Comparison of ENCODE assay signal across 22 cellular contexts in genomic region chrX:110723844-110724243, GRCh38.
DNase-seq lines count a peak whose midpoint lies in the region; FAIRE-seq and TF ChIP-seq lines count a peak whose summit lies in the region.
"Had no signal": no experiment of that assay in that cellular context is flagged by ENCODE, and none has a peak within 500 bp of the region (broad histone marks: within the 10 kb centered on the region; RNA-seq: fewer than 3 reads in every experiment).

No MANE protein-coding gene starts in this region.

- H3K9me3 ChIP-seq in adipocyte (ENCODE audit: control insufficient read depth, low read length) = no peaks in the 10 kb centered on the region
- H3K9me3 ChIP-seq in sigmoid colon = no peaks in the 10 kb centered on the region
- H3K9me3 ChIP-seq: BLaER1, Caco-2 had no signal

- 72 to 74% methylated on average over 2 of the region's 2 CpGs for WGBS in sigmoid colon, 2 donors

- H3K4me3 ChIP-seq in adipocyte (ENCODE audit: low read length) (no peak overlapping the region), sigmoid colon (no peak overlapping the region)
- H3K4me3 ChIP-seq: BLaER1, GM23248 had no signal

- TF ChIP-seq EP300 in sigmoid colon (IDR thresholded peaks at IDR 0.05) = no peak

- peak overlapping the region in 1 of 4 donors; percentile 41 for H3K27ac ChIP-seq in sigmoid colon
- H3K27ac ChIP-seq: 22Rv1, BLaER1, C4-2B, GM23248 had no signal

- no peak for TF ChIP-seq POLR2A in sigmoid colon (IDR thresholded peaks at IDR 0.05)

- H3K27me3 ChIP-seq in adipocyte (replicated peaks; ENCODE audit: control insufficient read depth, insufficient read depth, low read length) (peaks cover 7% of the 10 kb centered on the region), sigmoid colon (no peaks in the 10 kb centered on the region)

- TF ChIP-seq CTCF in sigmoid colon (IDR thresholded peaks at IDR 0.05) = no peak

- H3K9ac ChIP-seq in adipocyte (ENCODE audit: low read length) = peak overlapping the region; percentile 44
- H3K9ac ChIP-seq: BLaER1, GM23248 had no signal

- no peak for DNase-seq in GM19239 (ENCODE audit: insufficient read length, low spot score)
- peak; percentile 39 for DNase-seq in NCI-H69 (lab: John Stamatoyannopoulos, UW)
- DNase-seq in adipocyte (ENCODE audit: low read depth) = peak; percentile 2
- DNase-seq in islet precursor cell = peak; percentile 55
- DNase-seq in activated gamma-delta T cell treated with Interleukin-2 at 50 U/mL for 16 hours = no peak
- no peak for DNase-seq in MV-4-11 (lab: John Stamatoyannopoulos, UW)
- no peak for DNase-seq in NCI-H2171 (lab: John Stamatoyannopoulos, UW)
- DNase-seq in sigmoid colon = no peak
- DNase-seq: Caco-2; CD4-positive, CD25-positive, alpha-beta regulatory T cell; CD8-positive, alpha-beta T cell; DMS153; DND-41; GM23248; H7 had no signal

- intact Hi-C loops in sigmoid colon (cut with DNase I) = no loop called here

- FAIRE-seq in GM19239 (lab: Jason Lieb, UNC) = peak; percentile 18
- FAIRE-seq: A204.1, G401.6, GM12892, H1 had no signal

- H3K4me1 ChIP-seq in adipocyte (ENCODE audit: control insufficient read depth, insufficient read depth, low read length) (peaks cover 16% of the 10 kb centered on the region), sigmoid colon (no peaks in the 10 kb centered on the region)
- H3K4me1 ChIP-seq: BLaER1, Caco-2 had no signal

- peaks cover 19% of the 10 kb centered on the region for H3K36me3 ChIP-seq in adipocyte (ENCODE audit: control insufficient read depth, insufficient read depth, low read length, severe bottlenecking)
- H3K36me3 ChIP-seq in sigmoid colon = no peaks in the 10 kb centered on the region
- H3K36me3 ChIP-seq: BLaER1 had no signal

Comparison
In these comparisons a context has a peak if more than half of its experiments do, and no peak if none do; other contexts are left out.
1. DNase-seq: peak in NCI-H69 (single experiment), adipocyte (single experiment) and islet precursor cell (single experiment); none in GM19239 (single experiment), activated gamma-delta T cell treated with Interleukin-2 at 50 U/mL for 16 hours (single experiment), MV-4-11 (single experiment), NCI-H2171 (single experiment) and sigmoid colon (single experiment).